In the genomic region with DNA sequence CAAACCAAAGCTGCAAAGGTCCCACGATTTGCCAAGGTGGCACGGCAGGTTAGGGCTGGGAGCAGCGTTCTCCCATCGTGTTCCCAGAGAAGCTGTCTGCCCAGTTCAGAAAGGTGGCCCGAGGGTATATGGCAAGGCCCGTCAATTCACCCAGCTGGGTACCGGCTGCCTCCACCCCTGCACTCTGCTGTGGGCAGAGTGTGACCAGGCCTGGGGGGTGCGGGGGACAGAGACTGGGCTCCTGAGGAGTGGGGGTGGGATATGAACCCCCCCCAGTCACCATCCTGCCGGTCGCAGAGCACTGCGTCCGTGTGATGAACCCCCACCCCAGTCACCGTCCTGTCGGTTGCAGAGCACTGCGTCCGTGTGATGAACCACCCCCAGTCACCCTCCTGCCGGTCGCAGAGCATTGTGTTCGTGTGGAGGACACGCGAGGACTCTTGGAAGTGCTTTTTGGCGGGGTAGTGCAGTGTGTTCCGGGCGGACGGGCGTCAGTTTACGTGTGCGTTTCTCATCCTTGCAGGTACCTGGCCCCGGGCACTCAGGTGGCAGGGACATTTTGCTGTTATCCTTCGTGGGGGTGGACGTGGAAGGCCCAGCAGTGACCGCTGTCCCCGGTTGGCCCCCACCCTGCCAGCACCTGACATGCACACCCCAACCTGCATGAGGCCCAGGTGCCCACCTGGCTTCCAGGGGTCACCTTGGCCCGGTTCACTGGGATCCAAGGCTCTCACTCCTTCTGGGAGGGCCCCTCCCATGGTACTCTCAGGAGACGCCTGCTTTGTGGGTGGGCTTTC, we compare ENCODE assay signal across 2 cellular contexts.
A peak's percentile ranks its signal among the peaks of the same experiment; 100 is the strongest.
TF ChIP-seq lines count a peak whose summit lies in the region.

No MANE protein-coding gene starts in this region.

TF ChIP-seq in HEK293, 187 proteins besides CTCF, POLR2A, EP300 and RAD21:
- TF ChIP-seq GLIS2 (tag by site-specific recombination; IDR thresholded peaks at IDR 0.05) (0 out of 2 replicates have a peak, but pooled peaks have one; percentile 65), WT1 (tag by site-specific recombination; IDR thresholded peaks at IDR 0.05) (no peak), ZFP3 (tag by site-specific recombination; IDR thresholded peaks at IDR 0.05; ENCODE audit: low read depth) (no peak), ZNF837 (tag by site-specific recombination; IDR thresholded peaks at IDR 0.05) (no peak), SP3 (tag by site-specific recombination; IDR thresholded peaks at IDR 0.05) (0 out of 2 replicates have a peak, but pooled peaks have one; percentile 14), ZNF664 (tag by site-specific recombination; IDR thresholded peaks at IDR 0.05) (no peak), ZNF624 (tag by site-specific recombination; IDR thresholded peaks at IDR 0.05) (no peak), ZNF600 (tag by site-specific recombination; IDR thresholded peaks at IDR 0.05) (peak; percentile 64), GLI2 (tag by site-specific recombination; IDR thresholded peaks at IDR 0.05; ENCODE audit: borderline replicate concordance, low read depth) (no peak), ZNF19 (tag by site-specific recombination; IDR thresholded peaks at IDR 0.05; ENCODE audit: low read depth) (no peak), ZNF544 (tag by site-specific recombination; IDR thresholded peaks at IDR 0.05) (no peak), ZNF558 (tag by site-specific recombination; IDR thresholded peaks at IDR 0.05) (no peak), ZSCAN30 (tag by site-specific recombination; IDR thresholded peaks at IDR 0.05) (no peak), TRIM28 (IDR thresholded peaks at IDR 0.05; ENCODE audit: borderline replicate concordance, low read length) (no peak), ZNF23 (tag by site-specific recombination; IDR thresholded peaks at IDR 0.05; ENCODE audit: borderline replicate concordance) (no peak), MYNN (tag by site-specific recombination; IDR thresholded peaks at IDR 0.05; ENCODE audit: borderline replicate concordance) (no peak), ZNF114 (tag by site-specific recombination; IDR thresholded peaks at IDR 0.05) (no peak)
- TF ChIP-seq, protein P1, sequence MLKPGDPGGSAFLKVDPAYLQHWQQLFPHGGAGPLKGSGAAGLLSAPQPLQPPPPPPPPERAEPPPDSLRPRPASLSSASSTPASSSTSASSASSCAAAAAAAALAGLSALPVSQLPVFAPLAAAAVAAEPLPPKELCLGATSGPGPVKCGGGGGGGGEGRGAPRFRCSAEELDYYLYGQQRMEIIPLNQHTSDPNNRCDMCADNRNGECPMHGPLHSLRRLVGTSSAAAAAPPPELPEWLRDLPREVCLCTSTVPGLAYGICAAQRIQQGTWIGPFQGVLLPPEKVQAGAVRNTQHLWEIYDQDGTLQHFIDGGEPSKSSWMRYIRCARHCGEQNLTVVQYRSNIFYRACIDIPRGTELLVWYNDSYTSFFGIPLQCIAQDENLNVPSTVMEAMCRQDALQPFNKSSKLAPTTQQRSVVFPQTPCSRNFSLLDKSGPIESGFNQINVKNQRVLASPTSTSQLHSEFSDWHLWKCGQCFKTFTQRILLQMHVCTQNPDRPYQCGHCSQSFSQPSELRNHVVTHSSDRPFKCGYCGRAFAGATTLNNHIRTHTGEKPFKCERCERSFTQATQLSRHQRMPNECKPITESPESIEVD (tag by site-specific recombination; IDR thresholded peaks at IDR 0.05): no peak
- TF ChIP-seq, protein P2, sequence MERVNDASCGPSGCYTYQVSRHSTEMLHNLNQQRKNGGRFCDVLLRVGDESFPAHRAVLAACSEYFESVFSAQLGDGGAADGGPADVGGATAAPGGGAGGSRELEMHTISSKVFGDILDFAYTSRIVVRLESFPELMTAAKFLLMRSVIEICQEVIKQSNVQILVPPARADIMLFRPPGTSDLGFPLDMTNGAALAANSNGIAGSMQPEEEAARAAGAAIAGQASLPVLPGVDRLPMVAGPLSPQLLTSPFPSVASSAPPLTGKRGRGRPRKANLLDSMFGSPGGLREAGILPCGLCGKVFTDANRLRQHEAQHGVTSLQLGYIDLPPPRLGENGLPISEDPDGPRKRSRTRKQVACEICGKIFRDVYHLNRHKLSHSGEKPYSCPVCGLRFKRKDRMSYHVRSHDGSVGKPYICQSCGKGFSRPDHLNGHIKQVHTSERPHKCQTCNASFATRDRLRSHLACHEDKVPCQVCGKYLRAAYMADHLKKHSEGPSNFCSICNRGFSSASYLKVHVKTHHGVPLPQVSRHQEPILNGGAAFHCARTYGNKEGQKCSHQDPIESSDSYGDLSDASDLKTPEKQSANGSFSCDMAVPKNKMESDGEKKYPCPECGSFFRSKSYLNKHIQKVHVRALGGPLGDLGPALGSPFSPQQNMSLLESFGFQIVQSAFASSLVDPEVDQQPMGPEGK (tag by site-specific recombination; IDR thresholded peaks at IDR 0.05): peak; percentile 44; the same call in 1 of the 2 replicates
- TF ChIP-seq, protein P3, sequence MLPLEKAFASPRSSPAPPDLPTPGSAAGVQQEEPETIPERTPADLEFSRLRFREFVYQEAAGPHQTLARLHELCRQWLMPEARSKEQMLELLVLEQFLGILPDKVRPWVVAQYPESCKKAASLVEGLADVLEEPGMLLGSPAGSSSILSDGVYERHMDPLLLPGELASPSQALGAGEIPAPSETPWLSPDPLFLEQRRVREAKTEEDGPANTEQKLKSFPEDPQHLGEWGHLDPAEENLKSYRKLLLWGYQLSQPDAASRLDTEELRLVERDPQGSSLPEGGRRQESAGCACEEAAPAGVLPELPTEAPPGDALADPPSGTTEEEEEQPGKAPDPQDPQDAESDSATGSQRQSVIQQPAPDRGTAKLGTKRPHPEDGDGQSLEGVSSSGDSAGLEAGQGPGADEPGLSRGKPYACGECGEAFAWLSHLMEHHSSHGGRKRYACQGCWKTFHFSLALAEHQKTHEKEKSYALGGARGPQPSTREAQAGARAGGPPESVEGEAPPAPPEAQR (tag by site-specific recombination; IDR thresholded peaks at IDR 0.05): no peak

TF ChIP-seq in K562, 482 proteins besides CTCF, POLR2A, EP300 and RAD21:
- TF ChIP-seq GABPA (tag; conservative IDR thresholded peaks at IDR 0.05; ENCODE audit: low read depth): no peak
- no peak for TF ChIP-seq ZNF316 (IDR thresholded peaks at IDR 0.05)
- peak; percentile 18 for TF ChIP-seq KDM5B (IDR thresholded peaks at IDR 0.05; ENCODE audit: insufficient replicate concordance, low read depth, low read length)
- TF ChIP-seq, protein P4, sequence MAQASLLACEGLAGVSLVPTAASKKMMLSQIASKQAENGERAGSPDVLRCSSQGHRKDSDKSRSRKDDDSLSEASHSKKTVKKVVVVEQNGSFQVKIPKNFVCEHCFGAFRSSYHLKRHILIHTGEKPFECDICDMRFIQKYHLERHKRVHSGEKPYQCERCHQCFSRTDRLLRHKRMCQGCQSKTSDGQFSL (CRISPR knock-in tag; IDR thresholded peaks at IDR 0.05): peak; percentile 19; the same call in 1 of the 2 replicates
- TF ChIP-seq, protein P4 (tag; IDR thresholded peaks at IDR 0.05): no peak
- TF ChIP-seq, protein P5, sequence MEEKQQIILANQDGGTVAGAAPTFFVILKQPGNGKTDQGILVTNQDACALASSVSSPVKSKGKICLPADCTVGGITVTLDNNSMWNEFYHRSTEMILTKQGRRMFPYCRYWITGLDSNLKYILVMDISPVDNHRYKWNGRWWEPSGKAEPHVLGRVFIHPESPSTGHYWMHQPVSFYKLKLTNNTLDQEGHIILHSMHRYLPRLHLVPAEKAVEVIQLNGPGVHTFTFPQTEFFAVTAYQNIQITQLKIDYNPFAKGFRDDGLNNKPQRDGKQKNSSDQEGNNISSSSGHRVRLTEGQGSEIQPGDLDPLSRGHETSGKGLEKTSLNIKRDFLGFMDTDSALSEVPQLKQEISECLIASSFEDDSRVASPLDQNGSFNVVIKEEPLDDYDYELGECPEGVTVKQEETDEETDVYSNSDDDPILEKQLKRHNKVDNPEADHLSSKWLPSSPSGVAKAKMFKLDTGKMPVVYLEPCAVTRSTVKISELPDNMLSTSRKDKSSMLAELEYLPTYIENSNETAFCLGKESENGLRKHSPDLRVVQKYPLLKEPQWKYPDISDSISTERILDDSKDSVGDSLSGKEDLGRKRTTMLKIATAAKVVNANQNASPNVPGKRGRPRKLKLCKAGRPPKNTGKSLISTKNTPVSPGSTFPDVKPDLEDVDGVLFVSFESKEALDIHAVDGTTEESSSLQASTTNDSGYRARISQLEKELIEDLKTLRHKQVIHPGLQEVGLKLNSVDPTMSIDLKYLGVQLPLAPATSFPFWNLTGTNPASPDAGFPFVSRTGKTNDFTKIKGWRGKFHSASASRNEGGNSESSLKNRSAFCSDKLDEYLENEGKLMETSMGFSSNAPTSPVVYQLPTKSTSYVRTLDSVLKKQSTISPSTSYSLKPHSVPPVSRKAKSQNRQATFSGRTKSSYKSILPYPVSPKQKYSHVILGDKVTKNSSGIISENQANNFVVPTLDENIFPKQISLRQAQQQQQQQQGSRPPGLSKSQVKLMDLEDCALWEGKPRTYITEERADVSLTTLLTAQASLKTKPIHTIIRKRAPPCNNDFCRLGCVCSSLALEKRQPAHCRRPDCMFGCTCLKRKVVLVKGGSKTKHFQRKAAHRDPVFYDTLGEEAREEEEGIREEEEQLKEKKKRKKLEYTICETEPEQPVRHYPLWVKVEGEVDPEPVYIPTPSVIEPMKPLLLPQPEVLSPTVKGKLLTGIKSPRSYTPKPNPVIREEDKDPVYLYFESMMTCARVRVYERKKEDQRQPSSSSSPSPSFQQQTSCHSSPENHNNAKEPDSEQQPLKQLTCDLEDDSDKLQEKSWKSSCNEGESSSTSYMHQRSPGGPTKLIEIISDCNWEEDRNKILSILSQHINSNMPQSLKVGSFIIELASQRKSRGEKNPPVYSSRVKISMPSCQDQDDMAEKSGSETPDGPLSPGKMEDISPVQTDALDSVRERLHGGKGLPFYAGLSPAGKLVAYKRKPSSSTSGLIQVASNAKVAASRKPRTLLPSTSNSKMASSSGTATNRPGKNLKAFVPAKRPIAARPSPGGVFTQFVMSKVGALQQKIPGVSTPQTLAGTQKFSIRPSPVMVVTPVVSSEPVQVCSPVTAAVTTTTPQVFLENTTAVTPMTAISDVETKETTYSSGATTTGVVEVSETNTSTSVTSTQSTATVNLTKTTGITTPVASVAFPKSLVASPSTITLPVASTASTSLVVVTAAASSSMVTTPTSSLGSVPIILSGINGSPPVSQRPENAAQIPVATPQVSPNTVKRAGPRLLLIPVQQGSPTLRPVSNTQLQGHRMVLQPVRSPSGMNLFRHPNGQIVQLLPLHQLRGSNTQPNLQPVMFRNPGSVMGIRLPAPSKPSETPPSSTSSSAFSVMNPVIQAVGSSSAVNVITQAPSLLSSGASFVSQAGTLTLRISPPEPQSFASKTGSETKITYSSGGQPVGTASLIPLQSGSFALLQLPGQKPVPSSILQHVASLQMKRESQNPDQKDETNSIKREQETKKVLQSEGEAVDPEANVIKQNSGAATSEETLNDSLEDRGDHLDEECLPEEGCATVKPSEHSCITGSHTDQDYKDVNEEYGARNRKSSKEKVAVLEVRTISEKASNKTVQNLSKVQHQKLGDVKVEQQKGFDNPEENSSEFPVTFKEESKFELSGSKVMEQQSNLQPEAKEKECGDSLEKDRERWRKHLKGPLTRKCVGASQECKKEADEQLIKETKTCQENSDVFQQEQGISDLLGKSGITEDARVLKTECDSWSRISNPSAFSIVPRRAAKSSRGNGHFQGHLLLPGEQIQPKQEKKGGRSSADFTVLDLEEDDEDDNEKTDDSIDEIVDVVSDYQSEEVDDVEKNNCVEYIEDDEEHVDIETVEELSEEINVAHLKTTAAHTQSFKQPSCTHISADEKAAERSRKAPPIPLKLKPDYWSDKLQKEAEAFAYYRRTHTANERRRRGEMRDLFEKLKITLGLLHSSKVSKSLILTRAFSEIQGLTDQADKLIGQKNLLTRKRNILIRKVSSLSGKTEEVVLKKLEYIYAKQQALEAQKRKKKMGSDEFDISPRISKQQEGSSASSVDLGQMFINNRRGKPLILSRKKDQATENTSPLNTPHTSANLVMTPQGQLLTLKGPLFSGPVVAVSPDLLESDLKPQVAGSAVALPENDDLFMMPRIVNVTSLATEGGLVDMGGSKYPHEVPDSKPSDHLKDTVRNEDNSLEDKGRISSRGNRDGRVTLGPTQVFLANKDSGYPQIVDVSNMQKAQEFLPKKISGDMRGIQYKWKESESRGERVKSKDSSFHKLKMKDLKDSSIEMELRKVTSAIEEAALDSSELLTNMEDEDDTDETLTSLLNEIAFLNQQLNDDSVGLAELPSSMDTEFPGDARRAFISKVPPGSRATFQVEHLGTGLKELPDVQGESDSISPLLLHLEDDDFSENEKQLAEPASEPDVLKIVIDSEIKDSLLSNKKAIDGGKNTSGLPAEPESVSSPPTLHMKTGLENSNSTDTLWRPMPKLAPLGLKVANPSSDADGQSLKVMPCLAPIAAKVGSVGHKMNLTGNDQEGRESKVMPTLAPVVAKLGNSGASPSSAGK (IDR thresholded peaks at IDR 0.05): no peak
- TF ChIP-seq MCM5 (IDR thresholded peaks at IDR 0.05; ENCODE audit: low read depth): no peak
- TF ChIP-seq POLR2G (IDR thresholded peaks at IDR 0.05; ENCODE audit: low read depth, low read length): peak; percentile 66
- no peak for TF ChIP-seq SIN3B (IDR thresholded peaks at IDR 0.05; ENCODE audit: low read depth)
- TF ChIP-seq ADNP (tag; IDR thresholded peaks at IDR 0.05): no peak
